Comparison of ENCODE assay signal across 8 cellular contexts in genomic region chr2:96115631-96116423, GRCh38. TPM values are rescaled to one million over a fixed set of nuclear protein-coding genes. Genes with fewer than 3 reads are reported as not detected.
DNase-seq lines count a peak whose midpoint lies in the region; ATAC-seq and TF ChIP-seq lines count a peak whose summit lies in the region.

No MANE protein-coding gene starts in this region.

- no peaks in the 10 kb centered on the region for H3K36me3 Mint-ChIP-seq in activated naive CD8-positive, alpha-beta T cell
- no peaks in the 10 kb centered on the region for H3K36me3 Mint-ChIP-seq in immature natural killer cell

- H3K27ac Mint-ChIP-seq in activated naive CD8-positive, alpha-beta T cell, result peak overlapping the region; percentile 46
- peak overlapping the region in 1 of 6 donors; percentile 65 for H3K27ac Mint-ChIP-seq in immature natural killer cell
- H3K27ac Mint-ChIP-seq in stimulated activated naive CD8-positive, alpha-beta T cell treated with anti-CD3 and anti-CD28 coated beads, Interleukin-15, amount 100 ng/mL, for 72 hours, result peak overlapping the region in 1 of 2 donors; percentile 27

- peaks cover 17% of the 10 kb centered on the region for H3K4me1 Mint-ChIP-seq in activated naive CD8-positive, alpha-beta T cell (ENCODE audit: low read depth)
- peaks cover 0 to 7% of the 10 kb centered on the region in 2 donors for H3K4me1 Mint-ChIP-seq in immature natural killer cell
- H3K4me1 Mint-ChIP-seq in stimulated activated naive CD8-positive, alpha-beta T cell treated with anti-CD3 and anti-CD28 coated beads, Interleukin-15, amount 100 ng/mL, for 72 hours, result peaks cover 38% of the 10 kb centered on the region

- H3K4me3 ChIP-seq in HFF-Myc (replicated peaks; ENCODE audit: low read depth, low read length) (peak overlapping the region; percentile 7; the same call in 1 of the 2 replicates), foreskin fibroblast (ENCODE audit: low read depth in 1 of 2, low read length in 2 of 2) (no peak overlapping the region)

- peaks cover 5% of the 10 kb centered on the region for H3K27me3 Mint-ChIP-seq in activated naive CD8-positive, alpha-beta T cell
- H3K27me3 Mint-ChIP-seq in immature natural killer cell (ENCODE audit: low read depth in 3 of 3), result peaks cover 2 to 11% (median 8%) of the 10 kb centered on the region in 3 donors
- peaks cover 50% of the 10 kb centered on the region for H3K27me3 Mint-ChIP-seq in stimulated activated naive CD8-positive, alpha-beta T cell treated with anti-CD3 and anti-CD28 coated beads, Interleukin-15, amount 100 ng/mL, for 72 hours

- H3K4me3 Mint-ChIP-seq in activated naive CD8-positive, alpha-beta T cell, result peak overlapping the region; percentile 79
- peak overlapping the region; percentile 57 to 77 (median 74) for H3K4me3 Mint-ChIP-seq in immature natural killer cell
- peak overlapping the region; percentile 82 to 90 for H3K4me3 Mint-ChIP-seq in stimulated activated naive CD8-positive, alpha-beta T cell treated with anti-CD3 and anti-CD28 coated beads, Interleukin-15, amount 100 ng/mL, for 72 hours

- TF ChIP-seq CTCF in HFF-Myc (IDR thresholded peaks at IDR 0.05; ENCODE audit: low read depth, low read length, missing control alignments) (no peak), foreskin fibroblast (IDR thresholded peaks at IDR 0.05; ENCODE audit: low read depth, low read length) (no peak)

- DNase-seq in HFF-Myc (ENCODE audit: extremely low read depth, low read depth), result no peak
- DNase-seq in immature natural killer cell, result no peak
- no peak for DNase-seq in stimulated activated naive CD8-positive, alpha-beta T cell treated with anti-CD3 and anti-CD28 coated beads, Interleukin-15, amount 100 ng/mL, for 72 hours
- no peak for DNase-seq in NCI-H345 (lab: John Stamatoyannopoulos, UW)
- no peak for DNase-seq in foreskin fibroblast
- DNase-seq in germinal center (ENCODE audit: low spot score), result no peak

- H3K9me3 Mint-ChIP-seq in activated naive CD8-positive, alpha-beta T cell (ENCODE audit: low read depth), result no peaks in the 10 kb centered on the region
- H3K9me3 Mint-ChIP-seq in immature natural killer cell, result no peaks in the 10 kb centered on the region
- no peaks in the 10 kb centered on the region for H3K9me3 Mint-ChIP-seq in stimulated activated naive CD8-positive, alpha-beta T cell treated with anti-CD3 and anti-CD28 coated beads, Interleukin-15, amount 100 ng/mL, for 72 hours

- peak; percentile 3 for ATAC-seq in stimulated activated naive CD8-positive, alpha-beta T cell treated with anti-CD3 and anti-CD28 coated beads, Interleukin-15, amount 100 ng/mL, for 72 hours
- no peak for ATAC-seq in HG03520 (IDR thresholded peaks at IDR 0.05; ENCODE audit: unreplicated experiment)

RNA-seq across cellular contexts. Expression of gene ADRA2B, which starts 0.5 kb away (rescaled TPM):
- polyA plus RNA-seq in immature natural killer cell, result under 1 TPM in 1 of 3 donors, not detected in 2; 0.83 TPM

RNA-seq across cellular contexts. Expression of gene ASTL, which starts 22.5 kb away (rescaled TPM):
- not detected for polyA plus RNA-seq in immature natural killer cell

RNA-seq across cellular contexts. Expression of gene DUSP2, which starts 29.4 kb away (rescaled TPM):
- polyA plus RNA-seq in immature natural killer cell, result 100 to 1,000 TPM; 272 to 875 (median 555) TPM
